2 cellular contexts compared by ENCODE assay signal in genomic region chr1:20324704-20325406, GRCh38.
TF ChIP-seq lines count a peak whose summit lies in the region.

No MANE protein-coding gene starts in this region.

TF ChIP-seq in HEK293, 187 proteins besides CTCF, POLR2A, EP300 and RAD21:
- TF ChIP-seq ZBTB11 (tag by site-specific recombination; conservative IDR thresholded peaks at IDR 0.05; ENCODE audit: low read depth): no peak
- peak; percentile 87 for TF ChIP-seq ATF2 (tag by site-specific recombination; IDR thresholded peaks at IDR 0.05; ENCODE audit: low read depth)
- TF ChIP-seq ZNF350 (tag by site-specific recombination; IDR thresholded peaks at IDR 0.05): no peak
- TF ChIP-seq ZNF184 (tag by site-specific recombination; IDR thresholded peaks at IDR 0.05): peak; percentile 82; the same call in 1 of the 2 replicates
- no peak for TF ChIP-seq SETDB1 (IDR thresholded peaks at IDR 0.05; ENCODE audit: insufficient read length, low read length)
- TF ChIP-seq ZNF660 (tag by site-specific recombination; IDR thresholded peaks at IDR 0.05): no peak
- TF ChIP-seq ZNF629 (tag by site-specific recombination; IDR thresholded peaks at IDR 0.05): peak; percentile 47
- no peak for TF ChIP-seq HOXC10 (CRISPR knock-in tag; IDR thresholded peaks at IDR 0.05)
- TF ChIP-seq SCRT2 (tag by site-specific recombination; IDR thresholded peaks at IDR 0.05): peak; percentile 53; the same call in 1 of the 2 replicates
- no peak for TF ChIP-seq ZNF654 (tag by site-specific recombination; IDR thresholded peaks at IDR 0.05; ENCODE audit: low read depth)
- TF ChIP-seq, protein P1, sequence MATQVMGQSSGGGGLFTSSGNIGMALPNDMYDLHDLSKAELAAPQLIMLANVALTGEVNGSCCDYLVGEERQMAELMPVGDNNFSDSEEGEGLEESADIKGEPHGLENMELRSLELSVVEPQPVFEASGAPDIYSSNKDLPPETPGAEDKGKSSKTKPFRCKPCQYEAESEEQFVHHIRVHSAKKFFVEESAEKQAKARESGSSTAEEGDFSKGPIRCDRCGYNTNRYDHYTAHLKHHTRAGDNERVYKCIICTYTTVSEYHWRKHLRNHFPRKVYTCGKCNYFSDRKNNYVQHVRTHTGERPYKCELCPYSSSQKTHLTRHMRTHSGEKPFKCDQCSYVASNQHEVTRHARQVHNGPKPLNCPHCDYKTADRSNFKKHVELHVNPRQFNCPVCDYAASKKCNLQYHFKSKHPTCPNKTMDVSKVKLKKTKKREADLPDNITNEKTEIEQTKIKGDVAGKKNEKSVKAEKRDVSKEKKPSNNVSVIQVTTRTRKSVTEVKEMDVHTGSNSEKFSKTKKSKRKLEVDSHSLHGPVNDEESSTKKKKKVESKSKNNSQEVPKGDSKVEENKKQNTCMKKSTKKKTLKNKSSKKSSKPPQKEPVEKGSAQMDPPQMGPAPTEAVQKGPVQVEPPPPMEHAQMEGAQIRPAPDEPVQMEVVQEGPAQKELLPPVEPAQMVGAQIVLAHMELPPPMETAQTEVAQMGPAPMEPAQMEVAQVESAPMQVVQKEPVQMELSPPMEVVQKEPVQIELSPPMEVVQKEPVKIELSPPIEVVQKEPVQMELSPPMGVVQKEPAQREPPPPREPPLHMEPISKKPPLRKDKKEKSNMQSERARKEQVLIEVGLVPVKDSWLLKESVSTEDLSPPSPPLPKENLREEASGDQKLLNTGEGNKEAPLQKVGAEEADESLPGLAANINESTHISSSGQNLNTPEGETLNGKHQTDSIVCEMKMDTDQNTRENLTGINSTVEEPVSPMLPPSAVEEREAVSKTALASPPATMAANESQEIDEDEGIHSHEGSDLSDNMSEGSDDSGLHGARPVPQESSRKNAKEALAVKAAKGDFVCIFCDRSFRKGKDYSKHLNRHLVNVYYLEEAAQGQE (tag by site-specific recombination; IDR thresholded peaks at IDR 0.05): peak; percentile 85
- TF ChIP-seq BCL11B (tag by site-specific recombination; IDR thresholded peaks at IDR 0.05; ENCODE audit: low read depth): no peak
- peak; percentile 56 for TF ChIP-seq ZNF366 (tag by site-specific recombination; conservative IDR thresholded peaks at IDR 0.05)
- no peak for TF ChIP-seq ZNF558 (tag by site-specific recombination; IDR thresholded peaks at IDR 0.05)
- TF ChIP-seq ZNF37A (tag by site-specific recombination; IDR thresholded peaks at IDR 0.05): 0 out of 2 replicates have a peak, but pooled peaks have one; percentile 4
- TF ChIP-seq ZNF510 (tag by site-specific recombination; IDR thresholded peaks at IDR 0.05; ENCODE audit: insufficient replicate concordance): no peak
- TF ChIP-seq ZBTB17 (tag by site-specific recombination; IDR thresholded peaks at IDR 0.05): peak; percentile 34; the same call in 1 of the 2 replicates
- peak; percentile 35; the same call in 1 of the 2 replicates for TF ChIP-seq ZEB2 (tag by site-specific recombination; IDR thresholded peaks at IDR 0.05)
- no peak for TF ChIP-seq ZNF747 (tag by site-specific recombination; IDR thresholded peaks at IDR 0.05)
- no peak for TF ChIP-seq ZNF549 (tag by site-specific recombination; IDR thresholded peaks at IDR 0.05)
- no peak for TF ChIP-seq ZNF571 (tag by site-specific recombination; IDR thresholded peaks at IDR 0.05)
- no peak for TF ChIP-seq ZNF449 (tag by site-specific recombination; IDR thresholded peaks at IDR 0.05)
TF ChIP-seq in HEK293: peak in this region for 9.

TF ChIP-seq in endothelial cell of umbilical vein, 7 proteins besides CTCF, POLR2A, EP300 and RAD21:
- TF ChIP-seq JUN (IDR thresholded peaks at IDR 0.05; ENCODE audit: borderline replicate concordance, insufficient read depth, insufficient read length, low read depth): peak; percentile 7
- no peak for TF ChIP-seq MYC (IDR thresholded peaks at IDR 0.05; ENCODE audit: low read depth, low read length)
- no peak for TF ChIP-seq EZH2 (IDR thresholded peaks at IDR 0.05; ENCODE audit: borderline replicate concordance, low read depth, low read length, severe bottlenecking)
